In genomic region chr1:19709255-19709765, GRCh38 we compare ENCODE assay signal across 31 cellular contexts. TPM values are rescaled to one million over a fixed set of nuclear protein-coding genes. Genes with fewer than 3 reads are reported as not detected.
"Had no signal": no experiment of that assay in that cellular context is flagged by ENCODE, and none has a peak within 500 bp of the region (broad histone marks: within the 10 kb centered on the region; RNA-seq: fewer than 3 reads in every experiment).

No MANE protein-coding gene starts in this region.

- H3K27ac Mint-ChIP-seq: natural killer cell treated with Interleukin-12 subunit alpha and Interleukin-12 subunit beta and Interleukin-15 and Interleukin-18, amount 100 ng/mL, for 72 hours; stimulated activated effector memory CD8-positive, alpha-beta T cell treated with anti-CD3 and anti-CD28 coated beads, Interleukin-12 subunit alpha, Interleukin-12 subunit beta, amount 100 ng/mL, for 72 hours had no signal

- H3K27ac ChIP-seq: esophagus muscularis mucosa, foreskin keratinocyte, gastroesophageal sphincter, heart left ventricle, hepatocyte, left lung, prostate gland, right atrium auricular region, sigmoid colon, stomach, thyroid gland, vagina had no signal

- DNase-seq: dermis blood vessel endothelial cell; effector memory CD4-positive, alpha-beta T cell; foreskin keratinocyte; heart left ventricle; left lung; mesenchymal stem cell; mucosa of descending colon; naive B cell; sigmoid colon; stimulated activated CD4-positive, alpha-beta T cell treated with anti-CD3 and anti-CD28 coated beads, Interleukin-2, amount 100 ng/mL, for 24 hours; stimulated activated CD4-positive, alpha-beta T cell treated with anti-CD3 and anti-CD28 coated beads, Interleukin-4, amount 100 ng/mL, for 24 hours; stimulated activated naive CD4-positive, alpha-beta T cell treated with Interleukin-2 at 50 U/mL for 16 hours; stomach; thyroid gland; trophoblast cell had no signal

- H3K27me3 Mint-ChIP-seq: naive B cell; natural killer cell treated with Interleukin-12 subunit alpha and Interleukin-12 subunit beta and Interleukin-15 and Interleukin-18, amount 100 ng/mL, for 72 hours had no signal

- H3K4me3 ChIP-seq: esophagus muscularis mucosa, gastroesophageal sphincter, heart left ventricle, hepatocyte, left lung, mucosa of descending colon, prostate gland, right atrium auricular region, sigmoid colon, stomach, thyroid gland, vagina had no signal

- H3K36me3 ChIP-seq: prostate gland, right atrium auricular region, vagina had no signal

- H3K9me3 ChIP-seq: esophagus muscularis mucosa, gastroesophageal sphincter, heart left ventricle, left lung, mucosa of descending colon, prostate gland, right atrium auricular region, sigmoid colon, stomach, thyroid gland, vagina had no signal

- ATAC-seq: foreskin keratinocyte; gastroesophageal sphincter; heart left ventricle; left lung; mucosa of descending colon; natural killer cell treated with Interleukin-12 subunit alpha and Interleukin-12 subunit beta and Interleukin-15 and Interleukin-18, amount 100 ng/mL, for 72 hours; stimulated activated effector memory CD8-positive, alpha-beta T cell treated with anti-CD3 and anti-CD28 coated beads, Interleukin-12 subunit alpha, Interleukin-12 subunit beta, amount 100 ng/mL, for 72 hours had no signal

- H3K9me3 Mint-ChIP-seq: mesothelial cell of epicardium; naive B cell; natural killer cell treated with Interleukin-12 subunit alpha and Interleukin-12 subunit beta and Interleukin-15 and Interleukin-18, amount 100 ng/mL, for 72 hours; stimulated activated effector memory CD8-positive, alpha-beta T cell treated with anti-CD3 and anti-CD28 coated beads, Interleukin-12 subunit alpha, Interleukin-12 subunit beta, amount 100 ng/mL, for 72 hours had no signal

- H3K4me3 Mint-ChIP-seq: mesothelial cell of epicardium; natural killer cell treated with Interleukin-12 subunit alpha and Interleukin-12 subunit beta and Interleukin-15 and Interleukin-18, amount 100 ng/mL, for 72 hours; stimulated activated effector memory CD8-positive, alpha-beta T cell treated with anti-CD3 and anti-CD28 coated beads, Interleukin-12 subunit alpha, Interleukin-12 subunit beta, amount 100 ng/mL, for 72 hours had no signal

- H3K4me1 ChIP-seq: foreskin keratinocyte, left lung had no signal

RNA-seq across cellular contexts. Expression of gene HTR6, which starts 44.6 kb away (rescaled TPM):
- total RNA-seq: dermis blood vessel endothelial cell; endothelial cell of umbilical vein; epithelial cell of proximal tubule; esophagus muscularis mucosa; foreskin keratinocyte; gastroesophageal sphincter; heart left ventricle; hepatocyte; kidney; left lung; lung microvascular endothelial cell; mucosa of descending colon; natural killer cell treated with Interleukin-12 subunit alpha and Interleukin-12 subunit beta and Interleukin-15 and Interleukin-18, amount 100 ng/mL, for 72 hours; prostate gland; right atrium auricular region; sigmoid colon; skeletal muscle tissue; stomach; subcutaneous adipose tissue; thyroid gland; ureter; vagina had no signal
